Comparison of ENCODE assay signal across 13 cellular contexts in genomic region chr3:106765342-106765741, GRCh38.
DNase-seq lines count a peak whose midpoint lies in the region; ATAC-seq and TF ChIP-seq lines count a peak whose summit lies in the region.
"Had no signal": no experiment of that assay in that cellular context is flagged by ENCODE, and none has a peak within 500 bp of the region (broad histone marks: within the 10 kb centered on the region; RNA-seq: fewer than 3 reads in every experiment).

No MANE protein-coding gene starts in this region.

- H3K4me3 ChIP-seq in AG09309 (ENCODE audit: control insufficient read depth, low read depth, low read length) (no peak overlapping the region), mammary epithelial cell (replicated peaks in 1 of 3; ENCODE audit: insufficient read depth in 1 of 3, low read depth in 2 of 3, low read length in 3 of 3) (no peak overlapping the region)
- H3K4me3 ChIP-seq: transverse colon had no signal

- intact Hi-C loops in mammary epithelial cell (cut with micrococcal nuclease): loop anchor here (1.0 to 10.0 kb wide), 4 partner anchors 37 to 131 kb away; no protein-coding TSS in a partner anchor

- H3K27me3 ChIP-seq in mammary epithelial cell (ENCODE audit: insufficient read depth, low read length): no peaks in the 10 kb centered on the region
- H3K27me3 ChIP-seq: transverse colon had no signal

- under 1% methylated on average over 7 of the region's 7 CpGs for WGBS in mammary epithelial cell (ENCODE audit: low coverage, missing lambda C conversion rate)

- H3K79me2 ChIP-seq in mammary epithelial cell (ENCODE audit: insufficient read depth, low read length): no peaks in the 10 kb centered on the region

- BruUV-seq in mammary epithelial cell (replicated peaks; lab: Mats Ljungman, UMichigan): no TSS peak

- peak overlapping the region; percentile 81 for H3K27ac ChIP-seq in mammary epithelial cell (ENCODE audit: insufficient read depth, low read depth, low read length)
- H3K27ac ChIP-seq: transverse colon had no signal

- H3K36me3 ChIP-seq in mammary epithelial cell (ENCODE audit: insufficient read depth, low read length): no peaks in the 10 kb centered on the region
- H3K36me3 ChIP-seq: transverse colon had no signal

- peak; percentile 81 for DNase-seq in AG09309 (ENCODE audit: low read depth)
- DNase-seq in mammary epithelial cell: peak; percentile 98
- peak; percentile 49 for DNase-seq in kidney glomerular epithelial cell (lab: John Stamatoyannopoulos, UW)
- DNase-seq in GOT3 (lab: John Stamatoyannopoulos, UW): no peak
- DNase-seq in NCI-H446 treated with DMSO at 0.1 percent for 48 hours (lab: John Stamatoyannopoulos, UW): no peak
- no peak for DNase-seq in SIG-M5 treated with dmso at 0.1 percent for 504 hours (lab: John Stamatoyannopoulos, UW; ENCODE audit: unreplicated experiment)
- DNase-seq: C1 segment of cervical spinal cord, NCI-H1694 treated with DMSO at 0.1 percent for 48 hours, retina, transverse colon had no signal

- TF ChIP-seq EP300 in Ishikawa (IDR thresholded peaks at IDR 0.05; ENCODE audit: borderline replicate concordance): peak; percentile 92

- H4K20me1 ChIP-seq in mammary epithelial cell (ENCODE audit: insufficient read depth, low read length): no peaks in the 10 kb centered on the region

- peaks cover 11% of the 10 kb centered on the region for H3K4me1 ChIP-seq in mammary epithelial cell (ENCODE audit: insufficient read depth, low read length)
- H3K4me1 ChIP-seq: transverse colon had no signal

- in situ Hi-C loops in mammary epithelial cell (cut with MboI; ENCODE audit: low sequenced_read_pairs in 2 of 2): no loop called here

- dilution Hi-C loops in mammary epithelial cell (cut with HindIII; ENCODE audit: low sequenced_read_pairs): no loop called here

- H3K9ac ChIP-seq in mammary epithelial cell (ENCODE audit: insufficient read depth, low read length): no peak overlapping the region

- CTCF ChIA-PET in mammary epithelial cell (lab: Charles Lee; ENCODE audit: low non-redundant PET): no interaction called here

- peaks cover 6% of the 10 kb centered on the region for H3K9me3 ChIP-seq in mammary epithelial cell (replicated peaks; ENCODE audit: insufficient read depth, low read length)
- H3K9me3 ChIP-seq: transverse colon had no signal

- H3K4me2 ChIP-seq in mammary epithelial cell (ENCODE audit: insufficient read depth, low read depth, low read length): no peak overlapping the region

- H2AFZ ChIP-seq in mammary epithelial cell (ENCODE audit: low read depth, low read length): no peak overlapping the region

- TF ChIP-seq RAD21 in Ishikawa (IDR thresholded peaks at IDR 0.05; ENCODE audit: low read depth): no peak

- no peak for ATAC-seq in HG02678 (IDR thresholded peaks at IDR 0.05; ENCODE audit: unreplicated experiment)
- ATAC-seq: activated naive CD4-positive, alpha-beta T cell treated with anti-CD3 and anti-CD28 coated beads, Interleukin-2, amount 50 U/mL, for 72 hours had no signal

- TF ChIP-seq CTCF in AG09309 (IDR thresholded peaks at IDR 0.05; ENCODE audit: control insufficient read depth, insufficient read depth, low read depth, low read length, missing control alignments): no peak
- no peak for TF ChIP-seq CTCF in mammary epithelial cell (conservative IDR thresholded peaks at IDR 0.05 in 1 of 2, IDR thresholded peaks at IDR 0.05 in 1 of 2; ENCODE audit: extremely low read depth in 1 of 2, insufficient read depth in 1 of 2, low read depth in 1 of 2, low read length in 2 of 2)

TF ChIP-seq in Ishikawa, 13 proteins besides CTCF, POLR2A, EP300 and RAD21:
- TF ChIP-seq NFIC (IDR thresholded peaks at IDR 0.05): peak; percentile 91
- TF ChIP-seq CEBPB (IDR thresholded peaks at IDR 0.05): peak; percentile 90
- peak; percentile 80 for TF ChIP-seq TCF12 (IDR thresholded peaks at IDR 0.05; ENCODE audit: low read depth)
- TF ChIP-seq TEAD4 (IDR thresholded peaks at IDR 0.05): peak; percentile 77
- no peak for TF ChIP-seq ZBTB7A (IDR thresholded peaks at IDR 0.05; ENCODE audit: low read depth)
- no peak for TF ChIP-seq YY1 (IDR thresholded peaks at IDR 0.05; ENCODE audit: low read depth)
- peak; percentile 81 for TF ChIP-seq EGR1 (IDR thresholded peaks at IDR 0.05)
- TF ChIP-seq FOXM1 (IDR thresholded peaks at IDR 0.05; ENCODE audit: borderline replicate concordance, low read depth): peak; percentile 81; the same call in 1 of the 2 replicates

Comparison
In these comparisons a context has a peak if more than half of its experiments do, and no peak if none do; other contexts are left out.
1. DNase-seq: peak in AG09309 (single experiment), mammary epithelial cell (single experiment) and kidney glomerular epithelial cell (single experiment); none in GOT3 (single experiment), NCI-H446 treated with DMSO at 0.1 percent for 48 hours (single experiment) and SIG-M5 treated with dmso at 0.1 percent for 504 hours (single experiment).